Comparison of ENCODE assay signal across 8 cellular contexts in genomic region chr17:38705523-38705802, GRCh38. TPM values are rescaled to one million over a fixed set of nuclear protein-coding genes. Genes with fewer than 3 reads are reported as not detected.
DNase-seq lines count a peak whose midpoint lies in the region; ATAC-seq and TF ChIP-seq lines count a peak whose summit lies in the region.

No MANE protein-coding gene starts in this region.

- CTCF ChIA-PET in GM10248 (lab: Yijun Ruan, JAX) = interaction anchor here (2.2 to 3.9 kb wide), 2 partner anchors 10 to 29 kb away, joined by 9 to 18 read pairs; no protein-coding TSS in a partner anchor
- CTCF ChIA-PET in RWPE1 (lab: Yijun Ruan, JAX) = interaction anchor here (0.6 to 2.1 kb wide), 2 partner anchors 29 to 273 kb away, joined by 3 to 10 read pairs; no protein-coding TSS in a partner anchor

- ATAC-seq in activated CD4-positive, CD25-positive, alpha-beta regulatory T cell treated with anti-CD3 and anti-CD28 coated beads, Interleukin-2, amount 50 U/mL, for 24 hours = no peak
- no peak for ATAC-seq in GM21423 (IDR thresholded peaks at IDR 0.05; ENCODE audit: unreplicated experiment)
- ATAC-seq in GM18505 (IDR thresholded peaks at IDR 0.05; ENCODE audit: unreplicated experiment) = no peak
- no peak for ATAC-seq in GM19328 (IDR thresholded peaks at IDR 0.05; ENCODE audit: unreplicated experiment)

- POLR2A ChIA-PET in GM10248 (lab: Yijun Ruan, JAX) (interaction anchor here (0.6 kb wide), 1 partner anchor 29 kb away, joined by 4 read pairs; no protein-coding TSS in a partner anchor), RWPE1 (lab: Yijun Ruan, JAX; ENCODE audit: low non-redundant PET) (no interaction called here)

- H3K27ac ChIP-seq in RWPE1 = peak overlapping the region; percentile 93
- H3K27ac ChIP-seq in prostate gland = peak overlapping the region; percentile 96 to 98

- under 1% methylated on average over 14 of the region's 32 CpGs for WGBS in prostate gland

- H3K27me3 ChIP-seq in prostate gland (replicated peaks; ENCODE audit: insufficient read depth) = no peaks in the 10 kb centered on the region

- no peaks in the 10 kb centered on the region for H3K9me3 ChIP-seq in prostate gland

- H3K4me1 ChIP-seq in prostate gland (replicated peaks) = peaks cover 4% of the 10 kb centered on the region

- intact Hi-C loops in prostate gland (cut with DNase I) = loop anchor here (1.0 kb wide), 1 partner anchor 25 kb away; the partner anchor contains the start of gene CISD3

- TF ChIP-seq POLR2A in prostate gland (IDR thresholded peaks at IDR 0.05) (no peak), GM18505 (IDR thresholded peaks at IDR 0.05; ENCODE audit: borderline replicate concordance, extremely low read depth, insufficient read depth, insufficient read length) (no peak)

- peak overlapping the region; percentile 95 for H3K4me3 ChIP-seq in epithelial cell of proximal tubule (ENCODE audit: low read depth, low read length)
- peak overlapping the region; percentile 86 to 98 for H3K4me3 ChIP-seq in prostate gland

- peak; percentile 56 for DNase-seq in GM10248 (ENCODE audit: extremely low spot score)
- DNase-seq in RWPE1 (ENCODE audit: low spot score) = no peak
- no peak for DNase-seq in epithelial cell of proximal tubule (ENCODE audit: low read depth)
- DNase-seq in prostate gland (ENCODE audit: low spot score) = no peak

- no peak for TF ChIP-seq CTCF in GM10248 (IDR thresholded peaks at IDR 0.05; ENCODE audit: control extremely low read depth, extremely low read depth, low read depth, missing control alignments)
- no peak for TF ChIP-seq CTCF in RWPE1 (conservative IDR thresholded peaks at IDR 0.05; ENCODE audit: low read depth)
- TF ChIP-seq CTCF in epithelial cell of proximal tubule (conservative IDR thresholded peaks at IDR 0.05; ENCODE audit: low read depth, low read length) = no peak
- no peak for TF ChIP-seq CTCF in prostate gland (IDR thresholded peaks at IDR 0.05)

- H3K36me3 ChIP-seq in prostate gland = peaks cover 0 to 4% of the 10 kb centered on the region in 2 donors

RNA-seq across cellular contexts. Expression of gene MLLT6, which starts 0.4 kb away (rescaled TPM):
- total RNA-seq in epithelial cell of proximal tubule (25.0 and 34.2 TPM in 2 replicates), prostate gland (100 to 1,000 TPM in 1 of 2 donors, 10 to 100 TPM in 1; 69.1 to 142 TPM)

RNA-seq across cellular contexts. Expression of gene CISD3, which starts 24.7 kb away (rescaled TPM):
- total RNA-seq in epithelial cell of proximal tubule (9.4 and 19.3 TPM in 2 replicates), prostate gland (10 to 100 TPM; 17.1 to 17.8 TPM)

RNA-seq across cellular contexts. Expression of gene EPOP, which starts 30.7 kb away (rescaled TPM):
- 2.4 and 4.1 TPM in 2 replicates for total RNA-seq in epithelial cell of proximal tubule
- total RNA-seq in prostate gland = 10 to 100 TPM in 1 of 2 donors, 1 to 10 TPM in 1; 4.1 to 11.0 TPM

RNA-seq across cellular contexts. Expression of gene PCGF2, which starts 42.7 kb away (rescaled TPM):
- total RNA-seq in epithelial cell of proximal tubule (6.1 and 7.6 TPM in 2 replicates), prostate gland (10 to 100 TPM; 17.1 to 17.8 TPM)

RNA-seq across cellular contexts. Expression of gene PSMB3, which starts 47.1 kb away (rescaled TPM):
- total RNA-seq in epithelial cell of proximal tubule = 311 and 436 TPM in 2 replicates
- total RNA-seq in prostate gland = 100 to 1,000 TPM; 116 to 192 TPM
